ENCODE assay signal across 23 cellular contexts in the genomic region with DNA sequence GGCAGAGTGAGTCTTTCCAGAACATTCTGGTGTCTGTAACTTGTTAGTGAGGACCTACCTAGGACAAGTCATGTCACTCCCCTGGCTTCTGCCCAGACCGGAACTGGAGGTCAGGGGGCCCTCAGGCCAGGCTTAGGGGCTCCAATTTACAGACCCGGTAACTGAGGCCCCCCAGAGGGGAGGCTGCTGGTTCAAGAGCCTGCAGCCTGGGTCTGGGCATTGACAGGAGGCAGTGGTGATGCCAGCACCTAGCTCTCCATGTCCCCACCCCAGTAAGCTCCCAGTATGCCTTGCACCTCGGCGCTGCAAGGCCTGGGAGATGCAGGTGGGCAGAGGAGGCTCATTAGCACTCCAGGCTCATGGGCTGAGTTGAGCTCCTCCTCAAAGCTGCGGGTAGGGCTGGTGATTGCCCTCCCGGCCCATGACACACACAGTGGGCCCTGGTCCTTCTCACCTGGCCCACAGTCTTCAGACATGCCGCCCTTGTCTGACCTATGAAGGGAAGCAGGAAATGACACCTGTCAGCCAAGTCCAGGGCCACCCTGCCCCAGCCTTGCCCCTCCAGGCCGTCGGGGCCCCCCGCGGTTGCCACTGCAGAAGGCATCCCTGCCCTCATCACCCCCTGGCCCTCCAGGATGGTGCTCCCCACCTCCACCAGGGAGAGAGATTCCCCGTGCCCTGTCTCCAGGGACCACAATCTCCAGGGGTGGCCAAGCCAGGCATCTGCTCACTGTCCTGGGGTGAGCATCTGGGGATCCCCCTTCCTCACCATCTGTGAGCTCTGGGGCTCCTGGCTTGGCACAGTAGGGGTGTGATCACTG.
DNase-seq lines count a peak whose midpoint lies in the region; ATAC-seq, FAIRE-seq and TF ChIP-seq lines count a peak whose summit lies in the region.
"Had no signal": no experiment of that assay in that cellular context is flagged by ENCODE, and none has a peak within 500 bp of the region (broad histone marks: within the 10 kb centered on the region; RNA-seq: fewer than 3 reads in every experiment).

No MANE protein-coding gene starts in this region.

- no peak overlapping the region for H3K4me3 ChIP-seq in K562
- no peak overlapping the region for H3K4me3 ChIP-seq in H1 (ENCODE audit: extremely low read depth in 1 of 4, insufficient read depth in 2 of 4, low read depth in 3 of 4, low read length in 4 of 4)
- H3K4me3 ChIP-seq in upper lobe of left lung, result no peak overlapping the region
- no peak overlapping the region for H3K4me3 ChIP-seq in vagina
- H3K4me3 ChIP-seq: GM23248, HAP-1, PC-9 had no signal

- H3K23ac ChIP-seq in H1 (ENCODE audit: insufficient read length), result no peak overlapping the region

- peak overlapping the region; percentile 79; the same call in 1 of the 2 replicates for H4K8ac ChIP-seq in H1 (ENCODE audit: extremely low read depth, insufficient read depth, low read length)

- 23% methylated on average over 12 of the region's 12 CpGs for WGBS in K562 (ENCODE audit: insufficient coverage, low coverage, missing lambda C conversion rate)
- 94% methylated on average over 12 of the region's 12 CpGs; no CpG with 5 or more reads in 1 of the 2 experiments for WGBS in H1 (ENCODE audit: extremely low coverage in 1 of 2, insufficient coverage in 1 of 2, insufficient read length in 1 of 2, insufficient replicate concordance in 2 of 2, low coverage in 1 of 2, low lambda C conversion rate in 2 of 2, missing lambda C conversion rate in 1 of 2), 2 experiments
- WGBS in upper lobe of left lung, 2 donors, result 82% methylated on average over 6 of the region's 12 CpGs; no CpG with 5 or more reads in 1 of the 2 donors

- BruUV-seq in K562 (replicated peaks; lab: Mats Ljungman, UMichigan), result no TSS peak

- H3K4me1 ChIP-seq in K562 (replicated peaks in 1 of 2; ENCODE audit: control insufficient read depth in 2 of 2, insufficient read depth in 2 of 2, low read length in 2 of 2) (peaks cover 0 to 6% of the 10 kb centered on the region in 2 experiments; a peak in 2 of 5 replicates), H1 (replicated peaks in 1 of 4; ENCODE audit: control insufficient read depth in 3 of 4, insufficient read depth in 4 of 4, low read length in 3 of 4) (no peaks in the 10 kb centered on the region), upper lobe of left lung (no peaks in the 10 kb centered on the region), vagina (no peaks in the 10 kb centered on the region)
- H3K4me1 ChIP-seq: HAP-1 had no signal

- H2BK15ac ChIP-seq in H1 (ENCODE audit: low read length), result no peak overlapping the region

- H3K36me3 ChIP-seq in K562 (ENCODE audit: control insufficient read depth, insufficient read depth, low read length) (no peaks in the 10 kb centered on the region), H1 (ENCODE audit: control insufficient read depth in 2 of 4, insufficient read depth in 4 of 4, low read length in 3 of 4) (no peaks in the 10 kb centered on the region), upper lobe of left lung (no peaks in the 10 kb centered on the region), vagina (no peaks in the 10 kb centered on the region)
- H3K36me3 ChIP-seq: HAP-1 had no signal

- H2AK5ac ChIP-seq in H1 (ENCODE audit: low read depth, low read length), result no peak overlapping the region

- H3K4me2 ChIP-seq in K562 (ENCODE audit: insufficient read depth, low read length) (no peak overlapping the region), H1 (ENCODE audit: insufficient read depth in 1 of 2, low read depth in 2 of 2, low read length in 2 of 2) (no peak overlapping the region)
- H3K4me2 ChIP-seq: KMS-11, PC-9 had no signal

- H3K14ac ChIP-seq in H1 (ENCODE audit: insufficient read length), result no peak overlapping the region

- no peak for FAIRE-seq in K562 (lab: Jason Lieb, UNC)
- FAIRE-seq in H1 (lab: Jason Lieb, UNC), result no peak
- FAIRE-seq: GM18507 had no signal

- no peaks in the 10 kb centered on the region for H3K79me1 ChIP-seq in H1 (ENCODE audit: low read depth, low read length)

- CTCF ChIA-PET in K562 (lab: Yijun Ruan, JAX; ENCODE audit: low intra/inter-chr PET ratio), result no interaction called here
- CTCF ChIA-PET in H1 (lab: Charles Lee; ENCODE audit: partially characterized antibody), result interaction anchor here (0.6 to 6.0 kb wide), 4 partner anchors 9 to 117 kb away, joined by 3 to 55 read pairs (median 16); no protein-coding TSS in a partner anchor

- H3K27me3 ChIP-seq in K562 (ENCODE audit: control insufficient read depth in 2 of 2, insufficient read depth in 2 of 2, low read length in 2 of 2), result peaks cover 0 to 8% of the 10 kb centered on the region in 2 experiments; a peak in 1 of 5 replicates
- H3K27me3 ChIP-seq in H1 (replicated peaks in 1 of 4; ENCODE audit: control insufficient read depth in 3 of 4, extremely low read depth in 1 of 4, insufficient read depth in 3 of 4, low read length in 3 of 4), result no peaks in the 10 kb centered on the region
- no peaks in the 10 kb centered on the region for H3K27me3 ChIP-seq in upper lobe of left lung
- no peaks in the 10 kb centered on the region for H3K27me3 ChIP-seq in vagina

- no peak overlapping the region for H2BK5ac ChIP-seq in H1 (ENCODE audit: low read depth, low read length)

- in situ Hi-C loops in K562 (cut with MboI), result no loop called here

- H3K9me3 ChIP-seq in K562 (replicated peaks; ENCODE audit: control insufficient read depth, insufficient read depth, low read depth, low read length) (peaks cover 6% of the 10 kb centered on the region; the same call in 1 of the 2 replicates), H1 (ENCODE audit: insufficient read depth in 2 of 2, low read depth in 1 of 2, low read length in 1 of 2) (peaks cover 0 to 3% of the 10 kb centered on the region in 2 experiments; a peak in 1 of 4 replicates), upper lobe of left lung (peaks cover 0 to 10% (median 0%) of the 10 kb centered on the region in 4 donors), vagina (no peaks in the 10 kb centered on the region)

- H3K18ac ChIP-seq in H1 (ENCODE audit: extremely low read depth, low read length), result no peak overlapping the region

- H2BK12ac ChIP-seq in H1 (ENCODE audit: low read depth, low read length), result no peak overlapping the region

- POLR2A ChIA-PET in K562 (lab: Yijun Ruan, JAX), result interaction anchor here (0.6 kb wide), 1 partner anchor 92 kb away, joined by 3 read pairs; a partner anchor contains a TSS
- POLR2A ChIA-PET in H1 (lab: Charles Lee; ENCODE audit: partially characterized antibody), result interaction anchor here (1.5 kb wide), 1 partner anchor 12 kb away, joined by 4 read pairs; no protein-coding TSS in a partner anchor

- no peaks in the 10 kb centered on the region for H3K23me2 ChIP-seq in H1 (ENCODE audit: low read depth, low read length)

- H2BK20ac ChIP-seq in H1 (ENCODE audit: low read length), result no peak overlapping the region

- peak overlapping the region in 1 of 2 experiments; percentile 70; a peak in 2 of 4 replicates for H3K9ac ChIP-seq in K562 (ENCODE audit: insufficient read depth in 1 of 2, low read depth in 2 of 2, low read length in 2 of 2)
- no peak overlapping the region for H3K9ac ChIP-seq in H1 (replicated peaks in 1 of 4; ENCODE audit: extremely low read depth in 1 of 4, low read depth in 3 of 4, low read length in 3 of 4)
- H3K9ac ChIP-seq: GM23248, KMS-11 had no signal

- no peak overlapping the region for H2BK120ac ChIP-seq in H1 (replicated peaks; ENCODE audit: low read depth, low read length)

- TF ChIP-seq EP300 in K562 (IDR thresholded peaks at IDR 0.05; ENCODE audit: low read length), result no peak
- no peak for TF ChIP-seq EP300 in H1 (IDR thresholded peaks at IDR 0.05; ENCODE audit: borderline replicate concordance in 1 of 2, low read depth in 2 of 2, low read length in 2 of 2)
- TF ChIP-seq EP300 in upper lobe of left lung (IDR thresholded peaks at IDR 0.05), result no peak

- DNase-seq in K562 (ENCODE audit: extremely low read depth in 1 of 4, low spot score in 3 of 4) (no peak), H1 (ENCODE audit: low read depth in 1 of 2, low spot score in 2 of 2) (no peak), omental fat pad (ENCODE audit: low spot score) (no peak), upper lobe of left lung (peak in 1 of 2 donors; percentile 69), vagina (ENCODE audit: extremely low spot score in 2 of 2) (no peak), dedifferentiated amniotic fluid mesenchymal stem cell (ENCODE audit: extremely low spot score) (no peak)
- DNase-seq: C1 segment of cervical spinal cord; CD4-positive, alpha-beta memory T cell; COR-L47; DMS53; GM23248; HFFc6; IMR-90; MM.1S; NCI-H2029; NCI-H446 treated with DMSO at 0.1 percent for 48 hours; NCI-H526; PC-9; SHP77 had no signal

- TF ChIP-seq RAD21 in K562 (CRISPR knock-in tag; conservative IDR thresholded peaks at IDR 0.05 in 1 of 2, IDR thresholded peaks at IDR 0.05 in 1 of 2) (no peak), H1 (IDR thresholded peaks at IDR 0.05 in 1 of 2, conservative IDR thresholded peaks at IDR 0.05 in 1 of 2; ENCODE audit: low read depth in 2 of 2, low read length in 2 of 2) (no peak)

- no peak overlapping the region for H4K91ac ChIP-seq in H1 (replicated peaks; ENCODE audit: insufficient read length, low read length)

- H3K27ac ChIP-seq in K562 (ENCODE audit: extremely low read depth, low read depth, low read length) (no peak overlapping the region), H1 (ENCODE audit: low read depth, low read length) (no peak overlapping the region), upper lobe of left lung (no peak overlapping the region), vagina (no peak overlapping the region)
- H3K27ac ChIP-seq: GM23248, KMS-11, PC-9 had no signal

- no peak overlapping the region for H4K5ac ChIP-seq in H1 (ENCODE audit: insufficient read length, low read depth, low read length)

- no peak overlapping the region for H3K4ac ChIP-seq in H1 (replicated peaks; ENCODE audit: insufficient read length, low read depth, low read length)

- 0 out of 2 replicates have a peak overlapping the region, but pooled peaks have one; percentile 44 for H2AFZ ChIP-seq in K562 (ENCODE audit: low read depth, low read length)
- H2AFZ ChIP-seq in H1 (ENCODE audit: low read length), result no peak overlapping the region
- H2AFZ ChIP-seq: GM23248, PC-9 had no signal

- TF ChIP-seq POLR2A in K562 (conservative IDR thresholded peaks at IDR 0.05) (no peak), H1 (IDR thresholded peaks at IDR 0.05; ENCODE audit: control extremely low read depth in 1 of 2, low read depth in 2 of 2, low read length in 2 of 2) (no peak), upper lobe of left lung (IDR thresholded peaks at IDR 0.05) (no peak), vagina (IDR thresholded peaks at IDR 0.05) (no peak)

- no peak overlapping the region for H3K56ac ChIP-seq in H1 (replicated peaks; ENCODE audit: insufficient read length, low read depth, low read length)

- peak; percentile 8; the same call in 1 of the 3 replicates for ATAC-seq in K562
- peak; percentile 28 for ATAC-seq in omental fat pad (ENCODE audit: low FRiP score)
- ATAC-seq in upper lobe of left lung (ENCODE audit: low FRiP score in 2 of 2), result peak; percentile 13 to 41
- no peak for ATAC-seq in GM18858 (IDR thresholded peaks at IDR 0.05; ENCODE audit: unreplicated experiment)

- H4K20me1 ChIP-seq in K562 (replicated peaks; ENCODE audit: control insufficient read depth, insufficient read depth, low read length), result no peaks in the 10 kb centered on the region
- no peaks in the 10 kb centered on the region for H4K20me1 ChIP-seq in H1 (replicated peaks in 1 of 2; ENCODE audit: control insufficient read depth in 1 of 2, insufficient read depth in 2 of 2, low read length in 2 of 2)

- H3K9me1 ChIP-seq in K562 (ENCODE audit: control insufficient read depth, insufficient read depth, low read length), result no peaks in the 10 kb centered on the region

- H3K79me2 ChIP-seq in K562 (ENCODE audit: control insufficient read depth, insufficient read depth, low read length) (no peaks in the 10 kb centered on the region), H1 (ENCODE audit: control insufficient read depth in 1 of 2, insufficient read depth in 2 of 2, low read length in 2 of 2) (no peaks in the 10 kb centered on the region)

- TF ChIP-seq CTCF in K562 (IDR thresholded peaks at IDR 0.05 in 2 of 3, conservative IDR thresholded peaks at IDR 0.05 in 1 of 3; ENCODE audit: insufficient read depth in 2 of 3, low read depth in 1 of 3, low read length in 3 of 3) (no peak), H1 (IDR thresholded peaks at IDR 0.05; ENCODE audit: control extremely low read depth in 1 of 3, insufficient read depth in 1 of 3, low read depth in 1 of 3, low read length in 3 of 3) (no peak), omental fat pad (IDR thresholded peaks at IDR 0.05) (no peak), upper lobe of left lung (IDR thresholded peaks at IDR 0.05) (no peak), vagina (IDR thresholded peaks at IDR 0.05) (no peak)

- intact Hi-C loops in K562 (cut with micrococcal nuclease) (no loop called here), vagina (cut with DNase I) (no loop called here)
